12 cellular contexts compared by ENCODE assay signal in the genomic region with DNA sequence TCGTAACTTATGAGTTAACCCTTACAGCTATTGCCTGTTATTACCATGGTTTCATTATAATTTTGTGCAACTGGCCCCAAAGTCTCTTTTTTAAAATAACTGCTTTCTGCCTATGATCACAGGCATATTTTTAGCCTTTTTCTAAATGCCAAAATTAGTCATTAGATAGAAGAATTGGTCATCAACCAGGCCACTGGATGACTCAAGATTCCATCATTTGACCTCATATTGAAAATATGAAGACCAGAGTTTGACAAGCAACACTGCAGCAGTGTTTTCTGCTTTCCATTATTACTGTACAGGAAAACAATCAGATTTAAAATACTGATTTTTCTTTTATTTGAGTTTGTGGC. TPM values are rescaled to one million over a fixed set of nuclear protein-coding genes. Genes with fewer than 3 reads are reported as not detected.
A peak's percentile ranks its signal among the peaks of the same experiment; 100 is the strongest.
DNase-seq lines count a peak whose midpoint lies in the region; ATAC-seq and TF ChIP-seq lines count a peak whose summit lies in the region.
"Had no signal": no experiment of that assay in that cellular context is flagged by ENCODE, and none has a peak within 500 bp of the region (broad histone marks: within the 10 kb centered on the region; RNA-seq: fewer than 3 reads in every experiment).

No MANE protein-coding gene starts in this region.

- H3K4me3 ChIP-seq in astrocyte of the spinal cord (ENCODE audit: low read depth, low read length) = no peak overlapping the region

- no peak for TF ChIP-seq CTCF in astrocyte of the spinal cord (IDR thresholded peaks at IDR 0.05; ENCODE audit: low read depth, low read length)

- ATAC-seq in HG03060 (IDR thresholded peaks at IDR 0.05; ENCODE audit: low read depth, unreplicated experiment) = peak; percentile 57
- ATAC-seq in GM21737 (IDR thresholded peaks at IDR 0.05; ENCODE audit: unreplicated experiment) = no peak
- ATAC-seq: WTC11 had no signal

- in situ Hi-C loops in astrocyte of the spinal cord (cut with HindIII; ENCODE audit: low sequenced_read_pairs) = no loop called here

- DNase-seq in EL = peak; percentile 91
- DNase-seq in astrocyte of the spinal cord (ENCODE audit: low read depth, low spot score) = peak; percentile 88
- DNase-seq in myocyte (ENCODE audit: low read depth) = peak; percentile 75
- DNase-seq in NCI-H1417 treated with DMSO at 0.1 percent for 48 hours (lab: John Stamatoyannopoulos, UW) = no peak
- DNase-seq in occipital lobe (lab: John Stamatoyannopoulos, UW) = no peak
- no peak for DNase-seq in COR-L47 (lab: John Stamatoyannopoulos, UW)
- DNase-seq: activated naive CD4-positive, alpha-beta T cell treated with anti-CD3 and anti-CD28 coated beads for 36 hours; head of caudate nucleus had no signal

RNA-seq across cellular contexts. Expression of a gene that starts 54.7 kb away (rescaled TPM):
- 0.05 and 0.29 TPM in 2 replicates for total RNA-seq in myocyte
- polyA plus RNA-seq in myocyte (2012) = 0.05 TPM
- 0.62 TPM for total RNA-seq in occipital lobe
- total RNA-seq: activated naive CD4-positive, alpha-beta T cell treated with anti-CD3 and anti-CD28 coated beads for 36 hours; mononuclear cell had no signal

Comparison
In these comparisons a context has a peak if more than half of its experiments do, and no peak if none do; other contexts are left out.
1. DNase-seq: peak in EL (single experiment), astrocyte of the spinal cord (single experiment) and myocyte (single experiment); none in NCI-H1417 treated with DMSO at 0.1 percent for 48 hours (single experiment), occipital lobe (single experiment) and COR-L47 (single experiment).